Comparison of ENCODE assay signal across 14 cellular contexts in the genomic region with DNA sequence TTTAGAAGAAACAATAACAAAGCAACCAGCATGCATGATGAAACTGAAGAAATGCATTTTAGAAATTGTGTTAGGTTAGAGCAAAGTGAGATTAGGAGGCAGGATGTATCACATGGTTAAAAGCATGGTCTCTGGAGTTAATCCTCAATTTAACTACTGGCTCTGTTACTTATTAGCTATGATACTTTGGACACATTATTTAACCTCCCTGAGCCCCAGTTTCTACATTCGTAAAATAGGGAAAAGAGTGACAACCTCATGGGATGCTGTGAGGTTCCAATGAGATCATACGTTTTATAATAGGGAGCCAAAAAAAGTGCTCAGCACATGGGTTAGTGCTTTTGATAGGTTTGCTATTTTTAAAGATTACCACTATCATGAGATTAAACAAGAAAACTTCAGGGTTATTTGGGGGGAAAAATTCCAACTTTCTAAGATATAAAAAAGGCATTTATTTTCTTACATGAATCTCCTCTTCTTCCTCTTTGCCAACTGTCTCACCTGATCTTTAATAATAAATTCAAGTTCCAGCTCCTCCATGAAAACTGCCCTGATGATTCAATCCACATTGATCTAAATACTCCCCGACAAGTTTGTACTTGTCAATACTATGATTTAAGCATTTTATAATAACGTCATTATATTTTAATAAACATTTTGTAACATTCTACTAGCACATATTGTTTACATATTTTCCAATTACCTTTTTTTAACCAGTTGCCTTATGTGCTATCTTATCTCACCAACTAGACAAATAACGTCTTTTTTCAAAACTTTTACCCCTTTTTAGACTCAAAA. TPM values are rescaled to one million over a fixed set of nuclear protein-coding genes. Genes with fewer than 3 reads are reported as not detected.
DNase-seq lines count a peak whose midpoint lies in the region; ATAC-seq, FAIRE-seq and TF ChIP-seq lines count a peak whose summit lies in the region.
"Had no signal": no experiment of that assay in that cellular context is flagged by ENCODE, and none has a peak within 500 bp of the region (broad histone marks: within the 10 kb centered on the region; RNA-seq: fewer than 3 reads in every experiment).

No MANE protein-coding gene starts in this region.

- H3K36me3 Mint-ChIP-seq in immature natural killer cell = no peaks in the 10 kb centered on the region

- no peak overlapping the region for H3K4me3 Mint-ChIP-seq in immature natural killer cell
- H3K4me3 Mint-ChIP-seq: B cell; stimulated activated naive B cell treated with anti-CD40 and anti-IgM and Interleukin-4, amounts not matched to agents 10 μg/mL and 1 μg/mL and 100 μg/mL, for 72 hours had no signal

- TF ChIP-seq CTCF in IMR-90 (conservative IDR thresholded peaks at IDR 0.05; ENCODE audit: low read depth, low read length) (no peak), choroid plexus epithelial cell (conservative IDR thresholded peaks at IDR 0.05; ENCODE audit: low read depth, low read length) (no peak), right lobe of liver (IDR thresholded peaks at IDR 0.05) (no peak)

- H4K5ac ChIP-seq in IMR-90 (ENCODE audit: low read depth, low read length) = no peak overlapping the region

- BruUV-seq in IMR-90 (replicated peaks; lab: Mats Ljungman, UMichigan) = no TSS peak

- peak overlapping the region; percentile 38 for H2BK5ac ChIP-seq in IMR-90 (ENCODE audit: low read depth, low read length, poor library complexity, severe bottlenecking)

- peaks cover under 1 to 14% of the 10 kb centered on the region in 2 experiments; a peak in 1 of 4 replicates for H3K79me1 ChIP-seq in IMR-90 (ENCODE audit: low read depth in 1 of 2, low read length in 2 of 2)

- H3K4ac ChIP-seq in IMR-90 (ENCODE audit: low read depth, low read length) = no peak overlapping the region

- no peak overlapping the region for H3K23ac ChIP-seq in IMR-90 (ENCODE audit: low read depth, low read length)

- DNase-seq in ACHN = peak; percentile 46
- DNase-seq in IMR-90 = no peak
- DNase-seq in choroid plexus epithelial cell (ENCODE audit: low read depth) = no peak
- DNase-seq in right lobe of liver = no peak
- no peak for DNase-seq in HTR-8/SVneo (ENCODE audit: insufficient read length, low spot score)
- DNase-seq in immature natural killer cell = no peak
- DNase-seq in NCI-H2171 treated with DMSO at 0.1 percent for 48 hours (lab: John Stamatoyannopoulos, UW) = no peak
- DNase-seq: activated naive CD4-positive, alpha-beta T cell treated with anti-CD3 and anti-CD28 coated beads, Interleukin-2, amount 50 U/mL, for 16 hours; foreskin melanocyte; NCI-H146; stimulated activated CD4-positive, alpha-beta T cell treated with anti-CD3 and anti-CD28 coated beads, Interleukin-4, amount 100 ng/mL, for 24 hours; stimulated activated naive B cell treated with anti-CD40 and anti-IgM and Interleukin-4, amounts not matched to agents 10 μg/mL and 1 μg/mL and 100 μg/mL, for 72 hours had no signal

- H2AK5ac ChIP-seq in IMR-90 (ENCODE audit: low read depth, low read length) = no peak overlapping the region

- H2AK9ac ChIP-seq in IMR-90 (replicated peaks; ENCODE audit: low read depth, low read length, poor library complexity) = no peak overlapping the region

- H3K27ac ChIP-seq in IMR-90 (ENCODE audit: insufficient read depth, low read length) (peak overlapping the region; percentile 17; the same call in 1 of the 2 replicates), right lobe of liver (peak overlapping the region; percentile 18 to 38 (median 33))

- no peak for TF ChIP-seq RAD21 in IMR-90 (IDR thresholded peaks at IDR 0.05; ENCODE audit: low read length)

- peaks cover 72% of the 10 kb centered on the region for H4K20me1 ChIP-seq in IMR-90 (ENCODE audit: insufficient read depth, low read length)

- no peak overlapping the region for H2AFZ ChIP-seq in IMR-90 (replicated peaks; ENCODE audit: low read length, poor library complexity)

- peaks cover 48 to 80% of the 10 kb centered on the region in 2 donors for H3K4me1 Mint-ChIP-seq in immature natural killer cell

- no peak overlapping the region for H2BK20ac ChIP-seq in IMR-90 (ENCODE audit: low read depth, low read length)

- peaks cover 3% of the 10 kb centered on the region for H3K9me1 ChIP-seq in IMR-90 (ENCODE audit: insufficient read depth, low read length)

- WGBS in IMR-90 (ENCODE audit: extremely low coverage in 2 of 2, insufficient read length in 1 of 2), 2 experiments = no CpG with 5 or more reads among the region's 5 CpGs
- WGBS in right lobe of liver (ENCODE audit: insufficient coverage, low coverage, low lambda C conversion rate, missing lambda C conversion rate) = 25% methylated on average over 5 of the region's 5 CpGs

- POLR2A ChIA-PET in IMR-90 (lab: Charles Lee; ENCODE audit: unreplicated experiment) = no interaction called here

- H4K91ac ChIP-seq in IMR-90 (ENCODE audit: insufficient read depth, low read depth, low read length) = no peak overlapping the region

- no peaks in the 10 kb centered on the region for H3K9me3 Mint-ChIP-seq in immature natural killer cell
- H3K9me3 Mint-ChIP-seq: stimulated activated naive B cell treated with anti-CD40 and anti-IgM and Interleukin-4, amounts not matched to agents 10 μg/mL and 1 μg/mL and 100 μg/mL, for 72 hours had no signal

- H3K9ac ChIP-seq in IMR-90 (ENCODE audit: low read depth, low read length) = no peak overlapping the region

- peaks cover 11 to 16% (median 15%) of the 10 kb centered on the region in 3 donors for H3K27me3 Mint-ChIP-seq in immature natural killer cell (ENCODE audit: low read depth in 3 of 3)
- H3K27me3 Mint-ChIP-seq: B cell; stimulated activated naive B cell treated with anti-CD40 and anti-IgM and Interleukin-4, amounts not matched to agents 10 μg/mL and 1 μg/mL and 100 μg/mL, for 72 hours had no signal

- H3K4me1 ChIP-seq in IMR-90 (ENCODE audit: control insufficient read depth, insufficient read depth, low read length) = peaks cover 3% of the 10 kb centered on the region; the same call in 1 of the 2 replicates
- H3K4me1 ChIP-seq in right lobe of liver = peaks cover 0 to 51% (median 15%) of the 10 kb centered on the region in 4 donors

- H3K18ac ChIP-seq in IMR-90 (ENCODE audit: low read depth, low read length) = no peak overlapping the region

- no peak for FAIRE-seq in HTR-8/SVneo (lab: Jason Lieb, UNC)

- CTCF ChIA-PET in IMR-90 (lab: Yijun Ruan, JAX) = no interaction called here

- H4K8ac ChIP-seq in IMR-90 (ENCODE audit: low read depth in 2 of 2, low read length in 2 of 2) = no peak overlapping the region

- no peaks in the 10 kb centered on the region for H3K9me3 ChIP-seq in IMR-90 (ENCODE audit: control insufficient read depth, insufficient read depth, low read length)
- H3K9me3 ChIP-seq in right lobe of liver = no peaks in the 10 kb centered on the region

- in situ Hi-C loops in ACHN (cut with HindIII; ENCODE audit: low pct_ligation_motif_present, low pct_unique_long_range_greater_than_20kb, low sequenced_read_pairs) = no loop called here
- in situ Hi-C loops in IMR-90 (cut with MboI; ENCODE audit: low sequenced_read_pairs) = no loop called here

- H3K4me3 ChIP-seq in IMR-90 (ENCODE audit: insufficient read depth, low read depth, low read length) (no peak overlapping the region), choroid plexus epithelial cell (ENCODE audit: low read depth, low read length) (peak overlapping the region; percentile 44), right lobe of liver (no peak overlapping the region)

- H2BK15ac ChIP-seq in IMR-90 (ENCODE audit: low read depth, low read length) = no peak overlapping the region

- H3K36me3 ChIP-seq in IMR-90 (ENCODE audit: control insufficient read depth, insufficient read depth, low read length) = peaks cover 3% of the 10 kb centered on the region; the same call in 1 of the 2 replicates
- H3K36me3 ChIP-seq in right lobe of liver = no peaks in the 10 kb centered on the region

- no peak overlapping the region for H2BK120ac ChIP-seq in IMR-90 (ENCODE audit: low read depth, low read length)

- TF ChIP-seq POLR2A in IMR-90 (IDR thresholded peaks at IDR 0.05; ENCODE audit: low read depth, low read length) = no peak
- no peak for TF ChIP-seq POLR2A in right lobe of liver (IDR thresholded peaks at IDR 0.05)

- no peak overlapping the region for H3K14ac ChIP-seq in IMR-90 (replicated peaks; ENCODE audit: low read depth, low read length)

- no peak overlapping the region for H3K56ac ChIP-seq in IMR-90 (ENCODE audit: extremely low read depth, insufficient read depth, low read length)

- H3K27me3 ChIP-seq in IMR-90 (ENCODE audit: control insufficient read depth, insufficient read depth, low read length) (no peaks in the 10 kb centered on the region), right lobe of liver (no peaks in the 10 kb centered on the region)

- no peak overlapping the region for H3K27ac Mint-ChIP-seq in immature natural killer cell
- H3K27ac Mint-ChIP-seq: B cell had no signal

- intact Hi-C loops in IMR-90 (cut with micrococcal nuclease) = no loop called here
- intact Hi-C loops in right lobe of liver (cut with DNase I) = no loop called here

- dilution Hi-C loops in IMR-90 (cut with HindIII; ENCODE audit: low sequenced_read_pairs, unreplicated experiment) = no loop called here

- ATAC-seq in IMR-90 (ENCODE audit: low read depth) (no peak), right lobe of liver (peak; percentile 12 to 39 (median 29)), GM21529 (IDR thresholded peaks at IDR 0.05; ENCODE audit: unreplicated experiment) (no peak)
- ATAC-seq: stimulated activated naive B cell treated with anti-CD40 and anti-IgM and Interleukin-4, amounts not matched to agents 10 μg/mL and 1 μg/mL and 100 μg/mL, for 72 hours had no signal

- peak overlapping the region; percentile 78 for H3K4me2 ChIP-seq in IMR-90 (ENCODE audit: low read depth, low read length)

TF ChIP-seq in IMR-90, 13 proteins besides CTCF, POLR2A, EP300 and RAD21 (continues in another document):
- TF ChIP-seq BHLHE40 (IDR thresholded peaks at IDR 0.05; ENCODE audit: low read depth, low read length) = no peak
- TF ChIP-seq MXI1 (IDR thresholded peaks at IDR 0.05; ENCODE audit: borderline replicate concordance, low read depth, low read length) = no peak
- TF ChIP-seq FOS (IDR thresholded peaks at IDR 0.05; ENCODE audit: low read depth, low read length) = no peak
- TF ChIP-seq RFX5 (IDR thresholded peaks at IDR 0.05; ENCODE audit: low read depth, low read length) = no peak

RNA-seq across cellular contexts. Expression of gene SEC31A, which starts 4.6 kb away (rescaled TPM):
- total RNA-seq in IMR-90 (2012; rRNA removed) (366 and 369 TPM in 2 replicates), right lobe of liver (100 to 1,000 TPM; 117 to 161 (median 128) TPM)
- polyA plus RNA-seq in IMR-90 (2012; rRNA removed) (275 and 278 TPM in 2 replicates), immature natural killer cell (100 to 1,000 TPM; 109 to 150 (median 147) TPM)
- 60.2 and 117 TPM in 2 replicates for polyA plus RNA-seq in IMR-90 (2012; cell fraction: cytosol; rRNA removed)
- polyA plus RNA-seq in IMR-90 (2012; cell fraction: nucleus; rRNA removed; ENCODE audit: low replicate concordance) = 132 and 517 TPM in 2 replicates

RNA-seq across cellular contexts. Expression of gene THAP9, which starts 14.2 kb away (rescaled TPM):
- total RNA-seq in IMR-90 (2012; rRNA removed) = 2.9 and 4.2 TPM in 2 replicates
- polyA plus RNA-seq in IMR-90 (2012; rRNA removed) = 0.86 and 0.98 TPM in 2 replicates
- 0.20 and 0.30 TPM in 2 replicates for polyA plus RNA-seq in IMR-90 (2012; cell fraction: cytosol; rRNA removed)
- 0.17 and 1.7 TPM in 2 replicates for polyA plus RNA-seq in IMR-90 (2012; cell fraction: nucleus; rRNA removed; ENCODE audit: low replicate concordance)
- 1 to 10 TPM in 5 of 6 experiments, under 1 TPM in 1; 0.92 to 3.8 (median 3.0) TPM for total RNA-seq in right lobe of liver
- polyA plus RNA-seq in immature natural killer cell = 1 to 10 TPM; 1.5 to 4.2 (median 2.1) TPM

Comparison
In these comparisons a context has a peak if more than half of its experiments do, and no peak if none do; other contexts are left out.
1. ATAC-seq: peak in right lobe of liver (4 of 4); none in IMR-90 (single experiment) and GM21529 (single experiment).